ENCODE assay signal across 22 cellular contexts in genomic region chr2:1683297-1683696, GRCh38.
"Had no signal": no experiment of that assay in that cellular context is flagged by ENCODE, and none has a peak within 500 bp of the region (broad histone marks: within the 10 kb centered on the region; RNA-seq: fewer than 3 reads in every experiment).

No MANE protein-coding gene starts in this region.

- H3K4me3 Mint-ChIP-seq: memory B cell, mesothelial cell of epicardium, natural killer cell, neural progenitor cell had no signal

- DNase-seq: cortex of kidney; dorsolateral prefrontal cortex; effector CD8-positive, alpha-beta T cell; foreskin keratinocyte; kidney; left cardiac atrium; left ventricle myocardium inferior; lower lobe of right lung; natural killer cell; nucleus accumbens; ovary; right cardiac atrium; stimulated activated CD4-positive, alpha-beta T cell treated with anti-CD3 and anti-CD28 coated beads, Interleukin-2, amount 100 ng/mL, for 48 hours; stimulated activated naive CD4-positive, alpha-beta T cell treated with Interleukin-2 at 50 U/mL for 16 hours; thyroid gland; upper lobe of left lung; uterus had no signal

- H3K4me1 Mint-ChIP-seq: memory B cell, natural killer cell had no signal

- H3K36me3 Mint-ChIP-seq: memory B cell, natural killer cell had no signal

- H3K27ac Mint-ChIP-seq: memory B cell, mesothelial cell of epicardium, natural killer cell, neural progenitor cell, progenitor cell of endocrine pancreas had no signal

- H3K9me3 Mint-ChIP-seq: memory B cell, mesothelial cell of epicardium, natural killer cell, neural progenitor cell had no signal

- H3K27me3 Mint-ChIP-seq: progenitor cell of endocrine pancreas had no signal

- ATAC-seq: esophagus mucosa, foreskin keratinocyte, left cardiac atrium, lower lobe of right lung, natural killer cell, right cardiac atrium had no signal
